8 cellular contexts compared by ENCODE assay signal in the genomic region with DNA sequence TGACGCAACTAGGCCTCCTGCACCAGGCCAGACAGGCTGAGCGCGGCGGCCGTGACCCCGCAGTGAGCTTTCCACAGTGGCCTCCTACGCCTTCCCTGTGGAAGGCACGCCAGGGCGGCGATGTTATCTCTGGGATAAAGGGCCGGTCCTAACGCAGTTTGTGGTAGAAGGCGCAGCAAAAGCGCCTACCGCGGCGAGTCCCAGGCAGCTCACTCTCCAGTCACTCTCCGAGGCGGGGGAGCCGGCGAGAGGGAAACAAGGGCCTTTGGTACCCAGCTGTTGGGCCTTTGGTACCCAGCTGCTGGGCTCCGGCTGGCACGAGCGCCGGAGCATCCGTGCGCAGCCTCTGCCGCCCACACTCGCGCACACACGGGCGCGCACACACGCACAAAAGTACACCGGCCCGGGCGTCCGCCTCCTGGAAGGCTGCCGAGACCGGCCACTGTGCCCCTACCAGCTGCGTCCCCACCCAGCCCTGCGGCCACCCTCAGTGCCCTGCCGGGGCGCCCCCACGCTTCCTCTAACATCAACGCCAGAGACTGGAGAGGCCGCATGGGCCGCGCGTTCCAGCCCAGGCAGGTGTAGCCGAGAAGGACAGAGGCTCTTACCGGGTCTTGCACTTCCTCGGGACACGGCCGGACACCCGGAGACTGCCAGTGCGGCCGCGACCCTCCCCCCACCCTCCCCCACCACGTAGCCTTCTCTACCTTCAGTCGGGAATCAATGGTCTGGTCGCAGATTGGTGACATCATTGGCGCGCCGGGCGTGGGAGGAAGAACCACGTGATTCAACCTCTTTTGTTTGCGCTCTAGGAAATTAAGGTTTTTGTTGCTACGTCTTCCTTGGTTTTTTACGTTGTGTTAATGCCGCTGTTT. TPM values are rescaled to one million over a fixed set of nuclear protein-coding genes. Genes with fewer than 3 reads are reported as not detected.
A peak's percentile ranks its signal among the peaks of the same experiment; 100 is the strongest.
DNase-seq lines count a peak whose midpoint lies in the region; TF ChIP-seq lines count a peak whose summit lies in the region.

No MANE protein-coding gene starts in this region.

- no peaks in the 10 kb centered on the region for H3K9me3 ChIP-seq in neutrophil

- no peak for TF ChIP-seq CTCF in NB4 (IDR thresholded peaks at IDR 0.05; ENCODE audit: low read depth, low read length)
- TF ChIP-seq CTCF in neutrophil (IDR thresholded peaks at IDR 0.05), result no peak

- H3K4me1 ChIP-seq in neutrophil (ENCODE audit: control insufficient read depth in 1 of 2, insufficient read depth in 1 of 2, low read depth in 1 of 2, low read length in 1 of 2), result peaks cover 48 to 56% of the 10 kb centered on the region in 2 experiments

- H3K36me3 Mint-ChIP-seq in activated naive CD4-positive, alpha-beta T cell treated with anti-CD3 and anti-CD28 coated beads, Interleukin-2, amount 10 ng/mL, durations not matched to agents 7 days and 5 days, result peaks cover 23% of the 10 kb centered on the region

- peak overlapping the region; percentile 88 for H3K27ac ChIP-seq in neutrophil

- H3K27me3 ChIP-seq in neutrophil, result peaks cover 13% of the 10 kb centered on the region

- peaks cover 41% of the 10 kb centered on the region for H3K4me1 Mint-ChIP-seq in activated naive CD4-positive, alpha-beta T cell treated with anti-CD3 and anti-CD28 coated beads, Interleukin-2, amount 10 ng/mL, durations not matched to agents 7 days and 5 days

- peak overlapping the region; percentile 99 for H3K27ac Mint-ChIP-seq in activated naive CD4-positive, alpha-beta T cell treated with anti-CD3 and anti-CD28 coated beads, Interleukin-2, amount 10 ng/mL, durations not matched to agents 7 days and 5 days

- peak overlapping the region; percentile 79 for H3K4me3 ChIP-seq in NB4 (ENCODE audit: low read depth, low read length)
- H3K4me3 ChIP-seq in neutrophil (ENCODE audit: low read depth in 1 of 2, low read length in 1 of 2), result peak overlapping the region; percentile 84 to 96

- no peaks in the 10 kb centered on the region for H3K36me3 ChIP-seq in neutrophil

- H3K27me3 Mint-ChIP-seq in activated naive CD4-positive, alpha-beta T cell treated with anti-CD3 and anti-CD28 coated beads, Interleukin-2, amount 10 ng/mL, durations not matched to agents 7 days and 5 days, result peaks cover 14% of the 10 kb centered on the region

- H3K4me3 Mint-ChIP-seq in activated naive CD4-positive, alpha-beta T cell treated with anti-CD3 and anti-CD28 coated beads, Interleukin-2, amount 10 ng/mL, durations not matched to agents 7 days and 5 days, result peak overlapping the region; percentile 98

- DNase-seq in DMS 273 treated with DMSO at 0.1 percent for 48 hours (lab: John Stamatoyannopoulos, UW) (peak; percentile 74), GOT3 (lab: John Stamatoyannopoulos, UW) (peak; percentile 32), NB4 (ENCODE audit: low read depth) (peak; percentile 91), SK-N-DZ (ENCODE audit: low spot score) (peak; percentile 95), germinal center (ENCODE audit: low spot score) (peak; percentile 83), stromal cell of bone marrow (ENCODE audit: low read depth) (peak; percentile 87)
- DNase-seq in activated naive CD4-positive, alpha-beta T cell treated with anti-CD3 and anti-CD28 coated beads, Interleukin-2, amount 10 ng/mL, durations not matched to agents 7 days and 5 days, result peak; percentile 95

- peaks cover 10% of the 10 kb centered on the region for H3K9me3 Mint-ChIP-seq in activated naive CD4-positive, alpha-beta T cell treated with anti-CD3 and anti-CD28 coated beads, Interleukin-2, amount 10 ng/mL, durations not matched to agents 7 days and 5 days

- TF ChIP-seq POLR2A in NB4 (IDR thresholded peaks at IDR 0.05; ENCODE audit: extremely low read depth, insufficient read length), result no peak

- CTCF ChIA-PET in activated naive CD4-positive, alpha-beta T cell treated with anti-CD3 and anti-CD28 coated beads, Interleukin-2, amount 10 ng/mL, durations not matched to agents 7 days and 5 days (lab: Charles Lee), result interaction anchor here (1.8 to 1.9 kb wide), 2 partner anchors 18 to 23 kb away, joined by 5 to 7 read pairs; a partner anchor contains a TSS

RNA-seq across cellular contexts. Expression of a gene that starts 19.5 kb away (rescaled TPM):
- 65.1 and 71.4 TPM in 2 replicates for polyA plus RNA-seq in SK-N-DZ (2014; cell fraction: cytosol; rRNA removed)
- 61.7 and 115 TPM in 2 replicates for polyA plus RNA-seq in SK-N-DZ (2014; cell fraction: nucleus; rRNA removed)

RNA-seq across cellular contexts. Expression of a gene that starts 59.9 kb away (rescaled TPM):
- 17.1 and 20.2 TPM in 2 replicates for polyA plus RNA-seq in SK-N-DZ (2014; cell fraction: cytosol; rRNA removed)
- polyA plus RNA-seq in SK-N-DZ (2014; cell fraction: nucleus; rRNA removed), result 14.2 and 16.4 TPM in 2 replicates

Comparison
In these comparisons a context has a peak if more than half of its experiments do, and no peak if none do; other contexts are left out.
1. Peak in every context shown above with its lines: DNase-seq, H3K4me3 ChIP-seq and H3K27ac ChIP-seq.
2. DNase-seq: peak in every context shown above with its lines; median percentile 95 in SK-N-DZ; 95 in activated naive CD4-positive, alpha-beta T cell treated with anti-CD3 and anti-CD28 coated beads, Interleukin-2, amount 10 ng/mL, durations not matched to agents 7 days and 5 days; 91 in NB4; 87 in stromal cell of bone marrow; 83 in germinal center; 74 in DMS 273 treated with DMSO at 0.1 percent for 48 hours; 32 in GOT3.